ENCODE assay signal across 1 cellular context in genomic region chr19:35486268-35486708, GRCh38.
A peak's percentile ranks its signal among the peaks of the same experiment; 100 is the strongest.
TF ChIP-seq lines count a peak whose summit lies in the region.

No MANE protein-coding gene starts in this region.

TF ChIP-seq in HepG2, 621 proteins besides CTCF, POLR2A, EP300 and RAD21 (continued from another document and continues in another):
- TF ChIP-seq PATZ1 (CRISPR knock-in tag; IDR thresholded peaks at IDR 0.05) = 0 out of 2 replicates have a peak, but pooled peaks have one; percentile 12
- no peak for TF ChIP-seq SP2 (CRISPR knock-in tag; IDR thresholded peaks at IDR 0.05)
- TF ChIP-seq ZNF30 (CRISPR knock-in tag; IDR thresholded peaks at IDR 0.05) = no peak
- no peak for TF ChIP-seq ATF5 (CRISPR knock-in tag; IDR thresholded peaks at IDR 0.05; ENCODE audit: low read depth)
- TF ChIP-seq TBP (CRISPR knock-in tag; IDR thresholded peaks at IDR 0.05) = no peak
- no peak for TF ChIP-seq ZNF770 (CRISPR knock-in tag; IDR thresholded peaks at IDR 0.05)
- 0 out of 2 replicates have a peak, but pooled peaks have one; percentile 3 for TF ChIP-seq GMEB1 (CRISPR knock-in tag; IDR thresholded peaks at IDR 0.05; ENCODE audit: borderline replicate concordance)
- no peak for TF ChIP-seq ZNF180 (CRISPR knock-in tag; IDR thresholded peaks at IDR 0.05; ENCODE audit: borderline replicate concordance, low read depth)
- peak; percentile 43; the same call in 1 of the 2 replicates for TF ChIP-seq RXRB (CRISPR knock-in tag; IDR thresholded peaks at IDR 0.05; ENCODE audit: borderline replicate concordance)
- no peak for TF ChIP-seq ESRRA (CRISPR knock-in tag; IDR thresholded peaks at IDR 0.05; ENCODE audit: low read depth)
- no peak for TF ChIP-seq ZFP36L1 (CRISPR knock-in tag; IDR thresholded peaks at IDR 0.05)
- TF ChIP-seq ZNF652 (CRISPR knock-in tag; IDR thresholded peaks at IDR 0.05; ENCODE audit: borderline replicate concordance, low read depth) = no peak
- no peak for TF ChIP-seq NR2F1 (CRISPR knock-in tag; IDR thresholded peaks at IDR 0.05)
- no peak for TF ChIP-seq ARID4A (CRISPR knock-in tag; IDR thresholded peaks at IDR 0.05; ENCODE audit: borderline replicate concordance)
- TF ChIP-seq ZNF556 (CRISPR knock-in tag; IDR thresholded peaks at IDR 0.05; ENCODE audit: borderline replicate concordance) = no peak
- 0 out of 2 replicates have a peak, but pooled peaks have one; percentile 26 for TF ChIP-seq JUN (CRISPR knock-in tag; IDR thresholded peaks at IDR 0.05)
- no peak for TF ChIP-seq RARG (CRISPR knock-in tag; IDR thresholded peaks at IDR 0.05; ENCODE audit: low read depth)
- peak; percentile 41 for TF ChIP-seq MED1 (CRISPR knock-in tag; IDR thresholded peaks at IDR 0.05)
- 0 out of 2 replicates have a peak, but pooled peaks have one; percentile 27 for TF ChIP-seq GATAD2A (CRISPR knock-in tag; IDR thresholded peaks at IDR 0.05)
- no peak for TF ChIP-seq ZBTB10 (CRISPR knock-in tag; IDR thresholded peaks at IDR 0.05; ENCODE audit: borderline replicate concordance)
- TF ChIP-seq ZNF280D (CRISPR knock-in tag; IDR thresholded peaks at IDR 0.05) = no peak
- TF ChIP-seq SRSF9 (IDR thresholded peaks at IDR 0.05; ENCODE audit: borderline replicate concordance, insufficient read depth, low read depth, low read length, poor library complexity, severe bottlenecking) = no peak
- no peak for TF ChIP-seq MEIS1 (CRISPR knock-in tag; IDR thresholded peaks at IDR 0.05; ENCODE audit: borderline replicate concordance)
- TF ChIP-seq KLF9 (CRISPR knock-in tag; IDR thresholded peaks at IDR 0.05; ENCODE audit: low read depth) = no peak
- TF ChIP-seq MIER3 (CRISPR knock-in tag; IDR thresholded peaks at IDR 0.05; ENCODE audit: borderline replicate concordance) = no peak
- 0 out of 2 replicates have a peak, but pooled peaks have one; percentile 40 for TF ChIP-seq NFIC (IDR thresholded peaks at IDR 0.05; ENCODE audit: low read length)
- TF ChIP-seq ZNF382 (CRISPR knock-in tag; IDR thresholded peaks at IDR 0.05; ENCODE audit: borderline replicate concordance) = no peak
- peak; percentile 74 for TF ChIP-seq GFI1 (CRISPR knock-in tag; IDR thresholded peaks at IDR 0.05; ENCODE audit: borderline replicate concordance)
- peak; percentile 62 for TF ChIP-seq NR2F6 (IDR thresholded peaks at IDR 0.05)
- no peak for TF ChIP-seq NR2F6 (CRISPR knock-in tag; IDR thresholded peaks at IDR 0.05)
- peak; percentile 87 for TF ChIP-seq PPARG (CRISPR knock-in tag; conservative IDR thresholded peaks at IDR 0.05)
- TF ChIP-seq ZNF547 (CRISPR knock-in tag; IDR thresholded peaks at IDR 0.05) = no peak
- no peak for TF ChIP-seq POLR2G (IDR thresholded peaks at IDR 0.05; ENCODE audit: low read depth, low read length)
- no peak for TF ChIP-seq GMEB2 (CRISPR knock-in tag; IDR thresholded peaks at IDR 0.05; ENCODE audit: low read depth)
- no peak for TF ChIP-seq ZNF124 (CRISPR knock-in tag; IDR thresholded peaks at IDR 0.05)
- TF ChIP-seq TRIM24 (CRISPR knock-in tag; IDR thresholded peaks at IDR 0.05) = no peak
- peak; percentile 69 for TF ChIP-seq HNF4A (CRISPR knock-in tag; IDR thresholded peaks at IDR 0.05)
- TF ChIP-seq PRDM4 (CRISPR knock-in tag; IDR thresholded peaks at IDR 0.05; ENCODE audit: borderline replicate concordance) = no peak
- no peak for TF ChIP-seq ZNF260 (CRISPR knock-in tag; IDR thresholded peaks at IDR 0.05; ENCODE audit: borderline replicate concordance, low read depth)
- TF ChIP-seq SOX6 (IDR thresholded peaks at IDR 0.05) = no peak
- TF ChIP-seq SOX6 (CRISPR knock-in tag; IDR thresholded peaks at IDR 0.05) = peak; percentile 71
